24 cellular contexts compared by ENCODE assay signal in genomic region chr7:7553386-7553785, GRCh38. TPM values are rescaled to one million over a fixed set of nuclear protein-coding genes. Genes with fewer than 3 reads are reported as not detected.
DNase-seq lines count a peak whose midpoint lies in the region; ATAC-seq, FAIRE-seq and TF ChIP-seq lines count a peak whose summit lies in the region.
"Had no signal": no experiment of that assay in that cellular context is flagged by ENCODE, and none has a peak within 500 bp of the region (broad histone marks: within the 10 kb centered on the region; RNA-seq: fewer than 3 reads in every experiment).

No MANE protein-coding gene starts in this region.

- intact Hi-C loops in ascending aorta (cut with DNase I) (no loop called here), stomach (cut with DNase I; ENCODE audit: low total_unique reads) (no loop called here)

- no peaks in the 10 kb centered on the region for H3K27me3 ChIP-seq in ascending aorta
- H3K27me3 ChIP-seq in stomach: no peaks in the 10 kb centered on the region
- H3K27me3 ChIP-seq: adrenal gland, MG63, neutrophil, upper lobe of right lung had no signal

- TF ChIP-seq EP300 in stomach (IDR thresholded peaks at IDR 0.05): no peak

- no peak for TF ChIP-seq CTCF in ascending aorta (IDR thresholded peaks at IDR 0.05)
- TF ChIP-seq CTCF in stomach (IDR thresholded peaks at IDR 0.05): no peak

- no peaks in the 10 kb centered on the region for H3K9me3 ChIP-seq in ascending aorta
- peaks cover 0 to 4% (median 0%) of the 10 kb centered on the region in 4 donors for H3K9me3 ChIP-seq in stomach
- H3K9me3 ChIP-seq: adrenal gland, neutrophil, upper lobe of right lung had no signal

- H3K36me3 ChIP-seq in ascending aorta: no peaks in the 10 kb centered on the region
- H3K36me3 ChIP-seq in stomach: peaks cover 0 to 21% (median 13%) of the 10 kb centered on the region in 4 donors
- H3K36me3 ChIP-seq: adrenal gland, MG63, neutrophil, upper lobe of right lung had no signal

- H3K4me1 ChIP-seq in ascending aorta (no peaks in the 10 kb centered on the region), stomach (peaks cover 0 to 23% (median 14%) of the 10 kb centered on the region in 4 donors)
- H3K4me1 ChIP-seq: upper lobe of right lung had no signal

- TF ChIP-seq POLR2A in H54 (IDR thresholded peaks at IDR 0.05; ENCODE audit: low read depth, low read length) (no peak), stomach (IDR thresholded peaks at IDR 0.05) (no peak)

- peak; percentile 41 for FAIRE-seq in H54 (lab: Jason Lieb, UNC)
- FAIRE-seq: kidney had no signal

- 37 to 71% (median 56%) methylated on average over 1 of the region's 1 CpG for WGBS in stomach, 5 donors

- ATAC-seq in left lobe of liver: peak; percentile 24
- no peak for ATAC-seq in GM21529 (IDR thresholded peaks at IDR 0.05; ENCODE audit: unreplicated experiment)
- ATAC-seq: SK-N-SH treated with all-trans-retinoic acid at 6 μM for 48 hours; stimulated activated naive CD8-positive, alpha-beta T cell treated with anti-CD3 and anti-CD28 coated beads, Interleukin-15, amount 100 ng/mL, for 72 hours; upper lobe of right lung had no signal

- DNase-seq in H54 (ENCODE audit: insufficient read length, low spot score) (no peak), ascending aorta (ENCODE audit: low spot score in 2 of 2) (no peak), left lobe of liver (ENCODE audit: low spot score) (no peak), stomach (no peak), NCI-H2107 treated with DMSO at 0.1 percent for 48 hours (lab: John Stamatoyannopoulos, UW; ENCODE audit: unreplicated experiment) (no peak), AG08396 (ENCODE audit: low spot score) (no peak)
- DNase-seq: activated B cell treated with CpG ODN at 0.5 μM for 24 hours; activated CD4-positive, alpha-beta T cell treated with anti-CD3 and anti-CD28 coated beads, Interleukin-2, amount 50 U/mL, for 48 hours; activated gamma-delta T cell; adrenal gland; CD4-positive, CD25-positive, alpha-beta regulatory T cell; erythroblast; H7; kidney; NCI-H526; stimulated activated CD4-positive, alpha-beta T cell treated with anti-CD3 and anti-CD28 coated beads, Interleukin-12 subunit alpha, Interleukin-12 subunit beta, amount 100 ng/mL, for 4 hours; stimulated activated naive CD8-positive, alpha-beta T cell treated with anti-CD3 and anti-CD28 coated beads, Interleukin-15, amount 100 ng/mL, for 72 hours; upper lobe of right lung had no signal

- H3K4me3 ChIP-seq in ascending aorta (no peak overlapping the region), stomach (no peak overlapping the region)
- H3K4me3 ChIP-seq: adrenal gland, MG63, upper lobe of right lung had no signal

- peak overlapping the region; percentile 15 to 16 for H3K27ac ChIP-seq in ascending aorta
- peak overlapping the region in 4 of 5 donors; percentile 68 to 76 (median 76) for H3K27ac ChIP-seq in stomach
- H3K27ac ChIP-seq: adrenal gland, neutrophil, RWPE1, upper lobe of right lung had no signal

RNA-seq across cellular contexts. Expression of gene MIOS, which starts 13.3 kb away (rescaled TPM):
- total RNA-seq in ascending aorta (14.6 TPM), left lobe of liver (14.4 TPM), stomach (10 to 100 TPM; 10.7 to 82.9 (median 62.4) TPM)
- 10 to 100 TPM; 16.3 to 21.8 (median 17.0) TPM for polyA plus RNA-seq in stomach

RNA-seq across cellular contexts. Expression of gene COL28A1, which starts 17.7 kb away (rescaled TPM):
- total RNA-seq in ascending aorta (0.11 TPM), left lobe of liver (0.58 TPM), stomach (10 to 100 TPM in 2 of 5 donors, 1 to 10 TPM in 2, under 1 TPM in 1; 0.58 to 39.7 (median 5.7) TPM)
- polyA plus RNA-seq in stomach: 1 to 10 TPM; 1.7 to 4.0 (median 2.5) TPM
- total RNA-seq: lung microvascular endothelial cell had no signal
- polyA plus RNA-seq: CD4-positive, CD25-positive, alpha-beta regulatory T cell had no signal
